Comparison of ENCODE assay signal across 8 cellular contexts in genomic region chr15:23035964-23036566, GRCh38. TPM values are rescaled to one million over a fixed set of nuclear protein-coding genes. Genes with fewer than 3 reads are reported as not detected.
DNase-seq lines count a peak whose midpoint lies in the region; ATAC-seq and TF ChIP-seq lines count a peak whose summit lies in the region.

No MANE protein-coding gene starts in this region.

- no peak overlapping the region for H3K27ac Mint-ChIP-seq in activated naive CD8-positive, alpha-beta T cell treated with anti-CD3 and anti-CD28 coated beads, Interleukin-2, amount 10 ng/mL, durations not matched to agents 7 days and 5 days

- H3K36me3 Mint-ChIP-seq in activated naive CD8-positive, alpha-beta T cell treated with anti-CD3 and anti-CD28 coated beads, Interleukin-2, amount 10 ng/mL, durations not matched to agents 7 days and 5 days, result peaks cover 9% of the 10 kb centered on the region

- peaks cover 0 to 46% (median 0%) of the 10 kb centered on the region in 3 donors for H3K36me3 ChIP-seq in Peyer's patch

- no peak overlapping the region for H3K4me3 ChIP-seq in Peyer's patch

- H3K27me3 Mint-ChIP-seq in activated naive CD8-positive, alpha-beta T cell treated with anti-CD3 and anti-CD28 coated beads, Interleukin-2, amount 10 ng/mL, durations not matched to agents 7 days and 5 days, result no peaks in the 10 kb centered on the region

- ATAC-seq in GM19395 (IDR thresholded peaks at IDR 0.05; ENCODE audit: unreplicated experiment), result peak; percentile 28
- ATAC-seq in activated naive CD8-positive, alpha-beta T cell treated with anti-CD3 and anti-CD28 coated beads, Interleukin-2, amount 10 ng/mL, durations not matched to agents 7 days and 5 days (ENCODE audit: low read depth), result no peak
- no peak for ATAC-seq in GM18520 (IDR thresholded peaks at IDR 0.05; ENCODE audit: unreplicated experiment)

- H3K4me1 ChIP-seq in Peyer's patch, result peaks cover 0 to 12% (median 0%) of the 10 kb centered on the region in 4 donors

- H3K27me3 ChIP-seq in Peyer's patch, result no peaks in the 10 kb centered on the region

- H3K4me3 Mint-ChIP-seq in activated naive CD8-positive, alpha-beta T cell treated with anti-CD3 and anti-CD28 coated beads, Interleukin-2, amount 10 ng/mL, durations not matched to agents 7 days and 5 days, result no peak overlapping the region

- no peaks in the 10 kb centered on the region for H3K9me3 Mint-ChIP-seq in activated naive CD8-positive, alpha-beta T cell treated with anti-CD3 and anti-CD28 coated beads, Interleukin-2, amount 10 ng/mL, durations not matched to agents 7 days and 5 days

- TF ChIP-seq CTCF in Peyer's patch (IDR thresholded peaks at IDR 0.05), result peak; percentile 14 to 67 (median 48)

- H3K4me1 Mint-ChIP-seq in activated naive CD8-positive, alpha-beta T cell treated with anti-CD3 and anti-CD28 coated beads, Interleukin-2, amount 10 ng/mL, durations not matched to agents 7 days and 5 days, result peaks cover 17% of the 10 kb centered on the region

- DNase-seq in COLO829 (ENCODE audit: low spot score) (peak; percentile 78), Peyer's patch (peak in 2 of 3 donors; percentile 39 to 68), iPS DF 4.7 (ENCODE audit: extremely low read depth, low spot score) (peak; percentile 66), DMS79 (lab: John Stamatoyannopoulos, UW) (no peak)
- DNase-seq in activated naive CD8-positive, alpha-beta T cell treated with anti-CD3 and anti-CD28 coated beads, Interleukin-2, amount 10 ng/mL, durations not matched to agents 7 days and 5 days, result peak; percentile 50
- peak; percentile 52 to 58 for DNase-seq in stimulated activated CD4-positive, alpha-beta T cell treated with anti-CD3 and anti-CD28 coated beads, Interleukin-2, amount 100 ng/mL, for 48 hours

- TF ChIP-seq POLR2A in Peyer's patch (IDR thresholded peaks at IDR 0.05), result no peak

- POLR2A ChIA-PET in activated naive CD8-positive, alpha-beta T cell treated with anti-CD3 and anti-CD28 coated beads, Interleukin-2, amount 10 ng/mL, durations not matched to agents 7 days and 5 days (lab: Charles Lee), result no interaction called here

- H3K9me3 ChIP-seq in Peyer's patch, result no peaks in the 10 kb centered on the region

- H3K27ac ChIP-seq in Peyer's patch, result no peak overlapping the region

RNA-seq across cellular contexts. Expression of gene TUBGCP5, which starts 3.3 kb away (rescaled TPM):
- total RNA-seq in Peyer's patch, result 10 to 100 TPM; 10.3 to 35.5 (median 26.1) TPM
- total RNA-seq in activated naive CD8-positive, alpha-beta T cell treated with anti-CD3 and anti-CD28 coated beads, Interleukin-2, amount 10 ng/mL, durations not matched to agents 7 days and 5 days, result 10 to 100 TPM; 20.4 to 20.8 TPM

RNA-seq across cellular contexts. Expression of gene CYFIP1, which starts 55.9 kb away (rescaled TPM):
- 100 to 1,000 TPM in 3 of 4 donors, 10 to 100 TPM in 1; 61.9 to 139 (median 117) TPM for total RNA-seq in Peyer's patch
- total RNA-seq in activated naive CD8-positive, alpha-beta T cell treated with anti-CD3 and anti-CD28 coated beads, Interleukin-2, amount 10 ng/mL, durations not matched to agents 7 days and 5 days, result 10 to 100 TPM; 12.6 to 12.7 TPM

Comparison
In these comparisons a context has a peak if more than half of its experiments do, and no peak if none do; other contexts are left out.
1. RNA of gene CYFIP1, which starts 55.9 kb away (total RNA-seq): 61.9 to 139 TPM in Peyer's patch; 12.6 to 12.7 TPM in activated naive CD8-positive, alpha-beta T cell treated with anti-CD3 and anti-CD28 coated beads, Interleukin-2, amount 10 ng/mL, durations not matched to agents 7 days and 5 days; every median in the first group is over 4 times any median in the second.